Comparison of ENCODE assay signal across 17 cellular contexts in the genomic region with DNA sequence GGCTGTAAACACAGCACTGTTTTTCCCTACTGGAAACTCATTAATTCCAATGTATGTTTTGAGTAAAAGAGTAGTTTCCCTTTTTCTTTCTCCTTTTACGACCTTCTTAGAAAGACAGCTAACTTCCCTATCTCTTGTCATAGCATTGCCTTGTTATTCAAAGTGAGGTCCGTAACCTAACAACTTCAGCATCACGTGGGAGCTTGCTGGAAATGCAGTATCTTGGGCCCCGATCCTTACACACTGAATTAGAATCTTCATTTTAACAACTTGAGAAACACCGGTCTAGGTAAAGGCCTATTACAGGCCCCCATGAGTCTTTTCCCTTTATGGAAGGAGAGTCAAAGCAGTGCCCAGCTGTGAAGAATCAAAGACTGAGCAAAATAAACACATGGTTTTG.
"Had no signal": no experiment of that assay in that cellular context is flagged by ENCODE, and none has a peak within 500 bp of the region (broad histone marks: within the 10 kb centered on the region; RNA-seq: fewer than 3 reads in every experiment).

No MANE protein-coding gene starts in this region.

- H3K27me3 ChIP-seq: colonic mucosa, esophagus squamous epithelium, left lung, right atrium auricular region, spleen, testis, tibial artery had no signal

- H3K9me3 ChIP-seq: colonic mucosa, esophagus squamous epithelium, left lung, prostate gland, right atrium auricular region, spleen, testis, tibial artery had no signal

- H3K4me1 ChIP-seq: colonic mucosa, esophagus squamous epithelium, left lung, prostate gland, right atrium auricular region, spleen had no signal

- H3K4me3 ChIP-seq: colonic mucosa, esophagus squamous epithelium, left lung, prostate gland, right atrium auricular region, skin epidermis, spleen, testis, tibial artery had no signal

- DNase-seq: colonic mucosa; dermis blood vessel endothelial cell; effector memory CD4-positive, alpha-beta T cell; esophagus squamous epithelium; hypothalamus; left cardiac atrium; left lung; natural killer cell; spleen; stimulated activated CD4-positive, alpha-beta T cell treated with anti-CD3 and anti-CD28 coated beads, Interleukin-4, amount 100 ng/mL, for 4 hours; stimulated activated naive CD8-positive, alpha-beta T cell treated with anti-CD3 and anti-CD28 coated beads, Interleukin-15, Interleukin-2, amounts not matched to agents 100 U/mL and 50 U/mL, for 24 hours; substantia nigra; testis; tibial artery had no signal

- H3K36me3 ChIP-seq: colonic mucosa, esophagus squamous epithelium, left lung, prostate gland, right atrium auricular region, spleen, tibial artery had no signal

- H3K27ac ChIP-seq: colonic mucosa, esophagus squamous epithelium, left lung, prostate gland, right atrium auricular region, skin epidermis, spleen, tibial artery had no signal
